ENCODE assay signal across 1 cellular context in the genomic region with DNA sequence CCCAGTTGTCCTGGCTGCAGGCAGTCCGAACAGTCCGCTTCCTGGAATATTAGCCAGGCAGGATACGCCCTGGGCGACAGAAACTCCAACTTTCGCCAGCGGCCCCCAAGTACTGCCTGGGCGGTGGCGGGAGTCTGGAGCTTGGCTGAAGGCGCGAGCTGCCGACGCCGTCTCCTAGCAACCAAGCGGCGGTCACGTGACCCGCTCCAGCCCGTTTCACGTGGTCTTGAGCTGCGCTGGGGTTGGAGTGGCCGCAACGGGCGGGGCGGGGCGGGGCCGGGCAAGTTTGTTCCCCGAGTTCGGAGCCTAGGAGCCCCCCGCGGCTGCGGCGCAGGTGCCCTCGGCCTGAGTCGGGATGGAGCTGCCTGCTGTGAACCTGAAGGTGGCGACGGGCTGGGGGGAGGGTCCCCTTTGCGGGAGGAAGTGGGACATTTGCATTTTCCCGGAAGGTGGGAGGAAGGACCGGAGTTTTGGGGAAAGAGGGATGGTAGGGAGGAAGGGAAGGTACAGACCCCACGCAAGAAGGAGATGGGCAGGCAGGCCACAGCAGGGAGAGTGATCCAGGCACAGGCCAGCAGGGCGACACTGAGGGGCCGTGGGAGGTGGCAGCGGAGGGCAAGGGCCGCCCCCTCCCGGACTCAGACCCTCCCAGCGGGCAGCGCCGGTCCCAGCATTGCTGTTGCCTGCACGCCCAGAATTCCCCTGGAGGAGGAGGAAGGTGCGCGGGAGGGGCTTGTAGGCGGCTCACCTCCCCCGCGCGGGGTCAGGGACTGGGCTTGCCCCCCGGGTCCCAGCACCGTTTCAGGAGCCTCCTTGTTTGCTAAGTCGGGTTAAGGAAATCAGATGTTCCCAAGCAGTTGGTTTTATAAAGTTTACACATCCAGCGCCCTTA.
TF ChIP-seq lines count a peak whose summit lies in the region.

A gene with protein sequence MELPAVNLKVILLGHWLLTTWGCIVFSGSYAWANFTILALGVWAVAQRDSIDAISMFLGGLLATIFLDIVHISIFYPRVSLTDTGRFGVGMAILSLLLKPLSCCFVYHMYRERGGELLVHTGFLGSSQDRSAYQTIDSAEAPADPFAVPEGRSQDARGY (plus strand): TSS at position 283 of the 892 bp plus-strand sequence. CDS start 73 bp downstream, at position 356.

TF ChIP-seq in HepG2, 621 proteins besides CTCF, POLR2A, EP300 and RAD21 (continued from another document and continues in another):
- TF ChIP-seq, protein P1, sequence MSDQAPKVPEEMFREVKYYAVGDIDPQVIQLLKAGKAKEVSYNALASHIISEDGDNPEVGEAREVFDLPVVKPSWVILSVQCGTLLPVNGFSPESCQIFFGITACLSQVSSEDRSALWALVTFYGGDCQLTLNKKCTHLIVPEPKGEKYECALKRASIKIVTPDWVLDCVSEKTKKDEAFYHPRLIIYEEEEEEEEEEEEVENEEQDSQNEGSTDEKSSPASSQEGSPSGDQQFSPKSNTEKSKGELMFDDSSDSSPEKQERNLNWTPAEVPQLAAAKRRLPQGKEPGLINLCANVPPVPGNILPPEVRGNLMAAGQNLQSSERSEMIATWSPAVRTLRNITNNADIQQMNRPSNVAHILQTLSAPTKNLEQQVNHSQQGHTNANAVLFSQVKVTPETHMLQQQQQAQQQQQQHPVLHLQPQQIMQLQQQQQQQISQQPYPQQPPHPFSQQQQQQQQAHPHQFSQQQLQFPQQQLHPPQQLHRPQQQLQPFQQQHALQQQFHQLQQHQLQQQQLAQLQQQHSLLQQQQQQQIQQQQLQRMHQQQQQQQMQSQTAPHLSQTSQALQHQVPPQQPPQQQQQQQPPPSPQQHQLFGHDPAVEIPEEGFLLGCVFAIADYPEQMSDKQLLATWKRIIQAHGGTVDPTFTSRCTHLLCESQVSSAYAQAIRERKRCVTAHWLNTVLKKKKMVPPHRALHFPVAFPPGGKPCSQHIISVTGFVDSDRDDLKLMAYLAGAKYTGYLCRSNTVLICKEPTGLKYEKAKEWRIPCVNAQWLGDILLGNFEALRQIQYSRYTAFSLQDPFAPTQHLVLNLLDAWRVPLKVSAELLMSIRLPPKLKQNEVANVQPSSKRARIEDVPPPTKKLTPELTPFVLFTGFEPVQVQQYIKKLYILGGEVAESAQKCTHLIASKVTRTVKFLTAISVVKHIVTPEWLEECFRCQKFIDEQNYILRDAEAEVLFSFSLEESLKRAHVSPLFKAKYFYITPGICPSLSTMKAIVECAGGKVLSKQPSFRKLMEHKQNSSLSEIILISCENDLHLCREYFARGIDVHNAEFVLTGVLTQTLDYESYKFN (CRISPR knock-in tag; conservative IDR thresholded peaks at IDR 0.05) = peak; percentile 19; the same call in 1 of the 2 replicates
- TF ChIP-seq HES4 (CRISPR knock-in tag; IDR thresholded peaks at IDR 0.05; ENCODE audit: borderline replicate concordance) (0 out of 2 replicates have a peak, but pooled peaks have one; percentile 55), U2AF2 (IDR thresholded peaks at IDR 0.05; ENCODE audit: low read depth, low read length) (peak; percentile 81; the same call in 1 of the 2 replicates), NR2C2 (CRISPR knock-in tag; IDR thresholded peaks at IDR 0.05; ENCODE audit: borderline replicate concordance) (peak; percentile 56; the same call in 1 of the 2 replicates), FOXC1 (CRISPR knock-in tag; IDR thresholded peaks at IDR 0.05; ENCODE audit: borderline replicate concordance) (peak; percentile 88; the same call in 1 of the 2 replicates), MYC (CRISPR knock-in tag; IDR thresholded peaks at IDR 0.05; ENCODE audit: borderline replicate concordance) (0 out of 2 replicates have a peak, but pooled peaks have one; percentile 35), AGO1 (IDR thresholded peaks at IDR 0.05; ENCODE audit: low read depth, low read length, poor library complexity, severe bottlenecking) (peak; percentile 35), TCF7 (IDR thresholded peaks at IDR 0.05; ENCODE audit: low read depth) (no peak), SIN3A (IDR thresholded peaks at IDR 0.05; ENCODE audit: borderline replicate concordance, low read depth, low read length) (peak; percentile 89; the same call in 1 of the 2 replicates), CBX1 (IDR thresholded peaks at IDR 0.05; ENCODE audit: low read depth) (peak; percentile 18), IRF2 (CRISPR knock-in tag; IDR thresholded peaks at IDR 0.05) (peak; percentile 21; the same call in 1 of the 2 replicates), NFE2L1 (CRISPR knock-in tag; IDR thresholded peaks at IDR 0.05; ENCODE audit: borderline replicate concordance) (no peak), RARA (CRISPR knock-in tag; IDR thresholded peaks at IDR 0.05) (no peak), TEAD3 (CRISPR knock-in tag; optimal IDR thresholded peaks at IDR 0.05; ENCODE audit: borderline replicate concordance) (no peak), HDAC2 (CRISPR knock-in tag; IDR thresholded peaks at IDR 0.05) (0 out of 2 replicates have a peak, but pooled peaks have one; percentile 10), ZNF543 (CRISPR knock-in tag; IDR thresholded peaks at IDR 0.05) (peak; percentile 46; the same call in 1 of the 2 replicates), SP5 (CRISPR knock-in tag; IDR thresholded peaks at IDR 0.05; ENCODE audit: borderline replicate concordance, low read depth) (no peak), MEIS1 (CRISPR knock-in tag; IDR thresholded peaks at IDR 0.05; ENCODE audit: borderline replicate concordance) (peak; percentile 70; the same call in 1 of the 2 replicates), PAWR (CRISPR knock-in tag; IDR thresholded peaks at IDR 0.05; ENCODE audit: borderline replicate concordance) (0 out of 2 replicates have a peak, but pooled peaks have one; percentile 60), NFYB (CRISPR knock-in tag; IDR thresholded peaks at IDR 0.05) (peak; percentile 50), MTF2 (CRISPR knock-in tag; IDR thresholded peaks at IDR 0.05; ENCODE audit: borderline replicate concordance) (peak; percentile 88; the same call in 1 of the 2 replicates), ZFX (CRISPR knock-in tag; IDR thresholded peaks at IDR 0.05; ENCODE audit: low read depth) (peak; percentile 71), KDM3A (CRISPR knock-in tag; IDR thresholded peaks at IDR 0.05; ENCODE audit: low read depth) (no peak), RBFOX2 (IDR thresholded peaks at IDR 0.05; ENCODE audit: low read depth, low read length) (peak; percentile 75), ZNF747 (CRISPR knock-in tag; IDR thresholded peaks at IDR 0.05; ENCODE audit: borderline replicate concordance) (no peak; the same call in 1 of the 2 replicates), SALL2 (CRISPR knock-in tag; IDR thresholded peaks at IDR 0.05) (peak; percentile 42; the same call in 1 of the 2 replicates), EZH2 (conservative IDR thresholded peaks at IDR 0.05; ENCODE audit: low read depth, low read length) (no peak), ARNTL (CRISPR knock-in tag; IDR thresholded peaks at IDR 0.05) (peak; percentile 46; the same call in 1 of the 2 replicates), HIVEP1 (CRISPR knock-in tag; IDR thresholded peaks at IDR 0.05) (peak; percentile 72), POLR2G (IDR thresholded peaks at IDR 0.05; ENCODE audit: low read depth, low read length) (peak; percentile 51; the same call in 1 of the 2 replicates), ZNF547 (CRISPR knock-in tag; IDR thresholded peaks at IDR 0.05) (peak; percentile 38; the same call in 1 of the 2 replicates), MAZ (IDR thresholded peaks at IDR 0.05; ENCODE audit: borderline replicate concordance, low read depth, low read length) (no peak), MAZ (CRISPR knock-in tag; IDR thresholded peaks at IDR 0.05; ENCODE audit: low read depth) (peak; percentile 38; the same call in 1 of the 2 replicates), RBM22 (optimal IDR thresholded peaks at IDR 0.05; ENCODE audit: low read length) (no peak)
- TF ChIP-seq, protein P2, sequence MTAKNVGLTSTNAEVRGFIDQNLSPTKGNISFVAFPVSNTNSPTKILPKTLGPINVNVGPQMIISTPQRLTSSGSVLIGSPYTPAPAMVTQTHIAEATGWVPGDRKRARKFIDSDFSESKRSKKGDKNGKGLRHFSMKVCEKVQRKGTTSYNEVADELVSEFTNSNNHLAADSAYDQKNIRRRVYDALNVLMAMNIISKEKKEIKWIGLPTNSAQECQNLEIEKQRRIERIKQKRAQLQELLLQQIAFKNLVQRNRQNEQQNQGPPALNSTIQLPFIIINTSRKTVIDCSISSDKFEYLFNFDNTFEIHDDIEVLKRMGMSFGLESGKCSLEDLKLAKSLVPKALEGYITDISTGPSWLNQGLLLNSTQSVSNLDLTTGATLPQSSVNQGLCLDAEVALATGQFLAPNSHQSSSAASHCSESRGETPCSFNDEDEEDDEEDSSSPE (CRISPR knock-in tag; IDR thresholded peaks at IDR 0.05) = peak; percentile 77
- TF ChIP-seq, protein P3, sequence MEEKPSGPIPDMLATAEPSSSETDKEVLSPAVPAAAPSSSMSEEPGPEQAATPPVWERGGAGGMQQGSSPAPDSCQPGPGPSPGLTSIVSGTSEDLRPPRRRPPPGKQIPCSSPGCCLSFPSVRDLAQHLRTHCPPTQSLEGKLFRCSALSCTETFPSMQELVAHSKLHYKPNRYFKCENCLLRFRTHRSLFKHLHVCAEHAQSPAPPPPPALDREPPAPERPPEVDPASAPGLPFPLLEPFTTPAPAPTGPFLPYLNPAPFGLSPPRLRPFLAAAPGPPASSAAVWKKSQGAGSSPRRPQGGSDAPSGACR (CRISPR knock-in tag; IDR thresholded peaks at IDR 0.05) = peak; percentile 74; the same call in 1 of the 2 replicates
- TF ChIP-seq, protein P4, sequence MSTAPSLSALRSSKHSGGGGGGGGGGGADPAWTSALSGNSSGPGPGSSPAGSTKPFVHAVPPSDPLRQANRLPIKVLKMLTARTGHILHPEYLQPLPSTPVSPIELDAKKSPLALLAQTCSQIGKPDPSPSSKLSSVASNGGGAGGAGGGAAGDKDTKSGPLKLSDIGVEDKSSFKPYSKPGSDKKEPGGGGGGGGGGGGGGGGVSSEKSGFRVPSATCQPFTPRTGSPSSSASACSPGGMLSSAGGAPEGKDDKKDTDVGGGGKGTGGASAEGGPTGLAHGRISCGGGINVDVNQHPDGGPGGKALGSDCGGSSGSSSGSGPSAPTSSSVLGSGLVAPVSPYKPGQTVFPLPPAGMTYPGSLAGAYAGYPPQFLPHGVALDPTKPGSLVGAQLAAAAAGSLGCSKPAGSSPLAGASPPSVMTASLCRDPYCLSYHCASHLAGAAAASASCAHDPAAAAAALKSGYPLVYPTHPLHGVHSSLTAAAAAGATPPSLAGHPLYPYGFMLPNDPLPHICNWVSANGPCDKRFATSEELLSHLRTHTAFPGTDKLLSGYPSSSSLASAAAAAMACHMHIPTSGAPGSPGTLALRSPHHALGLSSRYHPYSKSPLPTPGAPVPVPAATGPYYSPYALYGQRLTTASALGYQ (CRISPR knock-in tag; IDR thresholded peaks at IDR 0.05) = peak; percentile 23; the same call in 1 of the 2 replicates
- TF ChIP-seq, protein P5, sequence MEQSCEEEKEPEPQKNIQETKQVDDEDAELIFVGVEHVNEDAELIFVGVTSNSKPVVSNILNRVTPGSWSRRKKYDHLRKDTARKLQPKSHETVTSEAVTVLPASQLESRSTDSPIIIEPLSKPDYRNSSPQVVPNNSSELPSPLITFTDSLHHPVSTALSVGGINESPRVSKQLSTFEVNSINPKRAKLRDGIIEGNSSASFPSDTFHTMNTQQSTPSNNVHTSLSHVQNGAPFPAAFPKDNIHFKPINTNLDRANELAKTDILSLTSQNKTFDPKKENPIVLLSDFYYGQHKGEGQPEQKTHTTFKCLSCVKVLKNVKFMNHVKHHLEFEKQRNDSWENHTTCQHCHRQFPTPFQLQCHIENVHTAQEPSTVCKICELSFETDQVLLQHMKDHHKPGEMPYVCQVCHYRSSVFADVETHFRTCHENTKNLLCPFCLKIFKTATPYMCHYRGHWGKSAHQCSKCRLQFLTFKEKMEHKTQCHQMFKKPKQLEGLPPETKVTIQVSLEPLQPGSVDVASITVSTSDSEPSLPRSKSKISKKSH (CRISPR knock-in tag; IDR thresholded peaks at IDR 0.05; ENCODE audit: borderline replicate concordance) = no peak
- TF ChIP-seq, protein P6, sequence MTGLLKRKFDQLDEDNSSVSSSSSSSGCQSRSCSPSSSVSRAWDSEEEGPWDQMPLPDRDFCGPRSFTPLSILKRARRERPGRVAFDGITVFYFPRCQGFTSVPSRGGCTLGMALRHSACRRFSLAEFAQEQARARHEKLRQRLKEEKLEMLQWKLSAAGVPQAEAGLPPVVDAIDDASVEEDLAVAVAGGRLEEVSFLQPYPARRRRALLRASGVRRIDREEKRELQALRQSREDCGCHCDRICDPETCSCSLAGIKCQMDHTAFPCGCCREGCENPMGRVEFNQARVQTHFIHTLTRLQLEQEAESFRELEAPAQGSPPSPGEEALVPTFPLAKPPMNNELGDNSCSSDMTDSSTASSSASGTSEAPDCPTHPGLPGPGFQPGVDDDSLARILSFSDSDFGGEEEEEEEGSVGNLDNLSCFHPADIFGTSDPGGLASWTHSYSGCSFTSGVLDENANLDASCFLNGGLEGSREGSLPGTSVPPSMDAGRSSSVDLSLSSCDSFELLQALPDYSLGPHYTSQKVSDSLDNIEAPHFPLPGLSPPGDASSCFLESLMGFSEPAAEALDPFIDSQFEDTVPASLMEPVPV (CRISPR knock-in tag; IDR thresholded peaks at IDR 0.05) = 0 out of 2 replicates have a peak, but pooled peaks have one; percentile 56
- TF ChIP-seq, protein P7, sequence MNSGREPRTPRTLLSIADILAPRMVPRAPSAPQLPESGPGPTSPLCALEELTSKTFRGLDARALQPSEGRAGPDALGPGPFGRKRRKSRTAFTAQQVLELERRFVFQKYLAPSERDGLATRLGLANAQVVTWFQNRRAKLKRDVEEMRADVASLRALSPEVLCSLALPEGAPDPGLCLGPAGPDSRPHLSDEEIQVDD (CRISPR knock-in tag; IDR thresholded peaks at IDR 0.05; ENCODE audit: borderline replicate concordance) = no peak
- TF ChIP-seq, protein P8, sequence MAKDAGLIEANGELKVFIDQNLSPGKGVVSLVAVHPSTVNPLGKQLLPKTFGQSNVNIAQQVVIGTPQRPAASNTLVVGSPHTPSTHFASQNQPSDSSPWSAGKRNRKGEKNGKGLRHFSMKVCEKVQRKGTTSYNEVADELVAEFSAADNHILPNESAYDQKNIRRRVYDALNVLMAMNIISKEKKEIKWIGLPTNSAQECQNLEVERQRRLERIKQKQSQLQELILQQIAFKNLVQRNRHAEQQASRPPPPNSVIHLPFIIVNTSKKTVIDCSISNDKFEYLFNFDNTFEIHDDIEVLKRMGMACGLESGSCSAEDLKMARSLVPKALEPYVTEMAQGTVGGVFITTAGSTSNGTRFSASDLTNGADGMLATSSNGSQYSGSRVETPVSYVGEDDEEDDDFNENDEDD (CRISPR knock-in tag; IDR thresholded peaks at IDR 0.05; ENCODE audit: borderline replicate concordance) = peak; percentile 28; the same call in 1 of the 2 replicates
- TF ChIP-seq, protein P9, sequence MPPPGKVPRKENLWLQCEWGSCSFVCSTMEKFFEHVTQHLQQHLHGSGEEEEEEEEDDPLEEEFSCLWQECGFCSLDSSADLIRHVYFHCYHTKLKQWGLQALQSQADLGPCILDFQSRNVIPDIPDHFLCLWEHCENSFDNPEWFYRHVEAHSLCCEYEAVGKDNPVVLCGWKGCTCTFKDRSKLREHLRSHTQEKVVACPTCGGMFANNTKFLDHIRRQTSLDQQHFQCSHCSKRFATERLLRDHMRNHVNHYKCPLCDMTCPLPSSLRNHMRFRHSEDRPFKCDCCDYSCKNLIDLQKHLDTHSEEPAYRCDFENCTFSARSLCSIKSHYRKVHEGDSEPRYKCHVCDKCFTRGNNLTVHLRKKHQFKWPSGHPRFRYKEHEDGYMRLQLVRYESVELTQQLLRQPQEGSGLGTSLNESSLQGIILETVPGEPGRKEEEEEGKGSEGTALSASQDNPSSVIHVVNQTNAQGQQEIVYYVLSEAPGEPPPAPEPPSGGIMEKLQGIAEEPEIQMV (CRISPR knock-in tag; IDR thresholded peaks at IDR 0.05; ENCODE audit: low read depth) = no peak
